8 cellular contexts compared by ENCODE assay signal in the genomic region with DNA sequence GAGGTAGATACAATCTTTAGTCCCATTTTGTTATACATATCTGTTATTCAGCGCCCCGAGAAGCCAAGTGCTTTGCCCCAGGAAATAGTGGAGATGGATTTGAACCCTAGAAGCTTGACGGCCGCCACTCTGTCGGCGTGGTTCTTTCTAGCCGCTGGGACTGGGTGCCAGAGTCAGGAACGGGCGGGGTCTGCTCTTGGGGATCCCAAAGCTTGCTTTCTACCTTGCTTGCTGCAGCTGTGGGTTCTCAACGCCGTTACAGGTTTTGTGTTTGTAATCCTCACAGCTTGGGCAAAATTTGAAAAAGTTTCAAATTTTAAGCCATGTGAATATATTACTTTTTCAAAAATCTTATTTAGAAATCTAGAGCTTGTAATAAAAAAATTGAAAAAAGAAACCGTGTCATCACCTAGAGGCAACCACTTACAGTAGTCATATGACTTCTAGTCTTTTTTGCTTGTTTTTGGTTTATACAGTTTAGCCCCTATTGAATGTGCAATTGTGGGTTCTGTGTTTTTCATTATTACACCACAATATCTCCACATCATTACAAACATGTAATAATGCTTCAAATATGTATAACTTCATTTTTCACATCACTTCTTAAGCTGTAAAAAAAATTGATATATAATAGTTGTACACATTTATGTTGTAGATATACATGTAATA. TPM values are rescaled to one million over a fixed set of nuclear protein-coding genes. Genes with fewer than 3 reads are reported as not detected.
DNase-seq lines count a peak whose midpoint lies in the region; ATAC-seq and TF ChIP-seq lines count a peak whose summit lies in the region.

No MANE protein-coding gene starts in this region.

- peaks cover 0 to 25% of the 10 kb centered on the region in 2 donors for H3K36me3 ChIP-seq in left lung

- ATAC-seq in left lung (peak; percentile 5), GM18867 (IDR thresholded peaks at IDR 0.05; ENCODE audit: unreplicated experiment) (no peak)
- peak; percentile 16 for ATAC-seq in stimulated activated memory B cell treated with anti-CD40 and anti-IgM and Interleukin-4, amounts not matched to agents 10 μg/mL and 1 μg/mL and 100 μg/mL, for 72 hours

- no peaks in the 10 kb centered on the region for H3K9me3 Mint-ChIP-seq in stimulated activated memory B cell treated with anti-CD40 and anti-IgM and Interleukin-4, amounts not matched to agents 10 μg/mL and 1 μg/mL and 100 μg/mL, for 72 hours

- H3K36me3 Mint-ChIP-seq in stimulated activated memory B cell treated with anti-CD40 and anti-IgM and Interleukin-4, amounts not matched to agents 10 μg/mL and 1 μg/mL and 100 μg/mL, for 72 hours, result peaks cover 2% of the 10 kb centered on the region

- no peaks in the 10 kb centered on the region for H3K27me3 ChIP-seq in left lung

- peaks cover 15 to 51% of the 10 kb centered on the region in 2 donors for H3K4me1 ChIP-seq in left lung

- intact Hi-C loops in left lung (cut with DNase I), result no loop called here

- peak overlapping the region; percentile 97 for H3K27ac Mint-ChIP-seq in stimulated activated memory B cell treated with anti-CD40 and anti-IgM and Interleukin-4, amounts not matched to agents 10 μg/mL and 1 μg/mL and 100 μg/mL, for 72 hours

- TF ChIP-seq CTCF in HFF-Myc (IDR thresholded peaks at IDR 0.05; ENCODE audit: low read depth, low read length, missing control alignments) (no peak), cardiac fibroblast (IDR thresholded peaks at IDR 0.05; ENCODE audit: low read depth, low read length) (no peak), left lung (IDR thresholded peaks at IDR 0.05) (no peak)

- no peaks in the 10 kb centered on the region for H3K9me3 ChIP-seq in left lung

- DNase-seq in DMS 273 (lab: John Stamatoyannopoulos, UW; ENCODE audit: unreplicated experiment), result peak; percentile 76
- no peak for DNase-seq in HFF-Myc (ENCODE audit: extremely low read depth, low read depth)
- DNase-seq in RPMI7951 (ENCODE audit: low read depth), result peak; percentile 27
- DNase-seq in cardiac fibroblast (ENCODE audit: low read depth in 2 of 2), result peak in 1 of 2 donors; percentile 29
- DNase-seq in left lung, result no peak
- no peak for DNase-seq in globus pallidus (ENCODE audit: low spot score)

- H3K27me3 Mint-ChIP-seq in stimulated activated memory B cell treated with anti-CD40 and anti-IgM and Interleukin-4, amounts not matched to agents 10 μg/mL and 1 μg/mL and 100 μg/mL, for 72 hours, result no peaks in the 10 kb centered on the region

- H3K4me3 ChIP-seq in HFF-Myc (replicated peaks; ENCODE audit: low read depth, low read length) (peak overlapping the region; percentile 59), cardiac fibroblast (replicated peaks in 1 of 2; ENCODE audit: low read depth in 2 of 2, low read length in 2 of 2) (peak overlapping the region; percentile 78 to 85), left lung (peak overlapping the region; percentile 82 to 93)

- peaks cover 51% of the 10 kb centered on the region for H3K4me1 Mint-ChIP-seq in stimulated activated memory B cell treated with anti-CD40 and anti-IgM and Interleukin-4, amounts not matched to agents 10 μg/mL and 1 μg/mL and 100 μg/mL, for 72 hours

- H3K4me3 Mint-ChIP-seq in stimulated activated memory B cell treated with anti-CD40 and anti-IgM and Interleukin-4, amounts not matched to agents 10 μg/mL and 1 μg/mL and 100 μg/mL, for 72 hours, result peak overlapping the region; percentile 96

- H3K27ac ChIP-seq in left lung, result peak overlapping the region; percentile 94 to 98

RNA-seq across cellular contexts. Expression of a gene that starts 0.8 kb away (rescaled TPM):
- total RNA-seq in RPMI7951 (2014; rRNA removed; shearing (Covaris generic)), result 287 and 346 TPM in 2 replicates
- total RNA-seq in left lung, result 100 to 1,000 TPM; 110 to 133 TPM

RNA-seq across cellular contexts. Expression of a gene that starts 41.5 kb away (rescaled TPM):
- 32.2 and 55.0 TPM in 2 replicates for total RNA-seq in RPMI7951 (2014; rRNA removed; shearing (Covaris generic))
- total RNA-seq in left lung, result 10 to 100 TPM; 17.4 to 68.8 TPM

Comparison
In these comparisons a context has a peak if more than half of its experiments do, and no peak if none do; other contexts are left out.
1. DNase-seq: peak in DMS 273 (single experiment) and RPMI7951 (single experiment); none in HFF-Myc (single experiment), left lung (0 of 2) and globus pallidus (single experiment).
2. Peak in every context shown above with its lines, with median percentiles within 50 percentile points of each other: H3K4me3 ChIP-seq.